18 cellular contexts compared by ENCODE assay signal in the genomic region with DNA sequence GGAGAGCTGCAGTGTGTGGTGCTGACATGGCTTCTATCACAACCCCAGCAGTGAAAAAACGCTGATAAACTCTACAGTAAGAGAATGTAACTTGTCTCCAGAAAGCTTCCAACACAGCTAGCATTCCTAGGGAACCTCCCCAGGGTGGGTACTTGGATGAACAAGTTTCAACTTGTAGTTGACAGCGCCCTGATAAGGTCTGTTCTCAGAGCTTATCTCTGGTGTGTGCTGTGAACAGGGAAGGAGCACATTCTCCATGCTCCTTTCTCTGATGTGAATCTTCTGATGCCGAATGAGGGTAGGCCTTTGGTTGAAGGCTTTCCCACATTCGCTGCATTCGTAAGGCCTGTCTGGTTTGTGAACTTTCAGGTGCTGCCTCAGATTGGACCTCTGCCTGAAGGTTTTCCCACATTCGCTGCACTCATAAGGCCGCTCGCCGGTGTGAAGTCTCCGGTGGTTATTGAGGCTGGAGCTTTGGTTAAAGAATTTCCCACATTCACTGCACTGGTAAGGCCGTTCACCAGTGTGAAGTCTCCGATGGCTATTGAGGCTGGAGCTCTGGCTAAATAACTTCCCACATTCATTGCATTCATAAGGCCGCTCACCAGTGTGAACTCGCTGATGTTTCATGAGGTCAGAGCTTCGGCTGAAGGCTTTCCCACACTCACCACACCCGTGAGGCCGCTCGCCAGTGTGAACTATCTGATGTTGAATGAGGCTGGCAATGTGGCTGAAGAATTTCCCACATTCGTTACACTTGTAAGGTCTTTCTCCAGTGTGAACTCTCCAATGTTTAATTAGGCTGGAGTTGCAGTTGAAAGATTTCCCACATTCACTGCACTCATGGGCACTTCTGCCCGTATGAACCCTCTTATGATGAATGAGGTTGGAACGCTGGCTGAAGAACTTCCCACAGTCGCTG. TPM values are rescaled to one million over a fixed set of nuclear protein-coding genes. Genes with fewer than 3 reads are reported as not detected.
A peak's percentile ranks its signal among the peaks of the same experiment; 100 is the strongest.
DNase-seq lines count a peak whose midpoint lies in the region; TF ChIP-seq lines count a peak whose summit lies in the region.
"Had no signal": no experiment of that assay in that cellular context is flagged by ENCODE, and none has a peak within 500 bp of the region (broad histone marks: within the 10 kb centered on the region; RNA-seq: fewer than 3 reads in every experiment).

No MANE protein-coding gene starts in this region.

- 94 to 98% methylated on average over 22 of the region's 22 CpGs for WGBS in thyroid gland, 2 donors

- intact Hi-C loops in thyroid gland (cut with DNase I): no loop called here

- TF ChIP-seq CTCF in thyroid gland (IDR thresholded peaks at IDR 0.05) (no peak), nephron progenitor cell (IDR thresholded peaks at IDR 0.05) (no peak)

- H3K36me3 ChIP-seq in Karpas-422 (ENCODE audit: insufficient read depth, low read length) (peaks cover 42% of the 10 kb centered on the region), iPS-20b (ENCODE audit: insufficient read depth, low read depth, low read length) (peaks cover 33% of the 10 kb centered on the region), stomach smooth muscle (ENCODE audit: control insufficient read depth in 2 of 2, insufficient read depth in 2 of 2, low read length in 2 of 2) (peaks cover 35 to 39% of the 10 kb centered on the region in 2 donors), thyroid gland (peaks cover 31 to 34% of the 10 kb centered on the region in 2 donors)
- H3K36me3 ChIP-seq: SJCRH30 had no signal

- no peak overlapping the region for H2AFZ ChIP-seq in Karpas-422 (ENCODE audit: low read length)

- no peak overlapping the region for H3K9ac ChIP-seq in Karpas-422 (ENCODE audit: low read length)
- H3K9ac ChIP-seq in iPS-20b (ENCODE audit: low read depth, low read length): no peak overlapping the region
- H3K9ac ChIP-seq in stomach smooth muscle (ENCODE audit: low read length in 2 of 2): no peak overlapping the region

- H3K4me2 ChIP-seq in Karpas-422 (ENCODE audit: low read depth, low read length, poor library complexity, severe bottlenecking): no peak overlapping the region

- peaks cover 5% of the 10 kb centered on the region for H3K4me1 Mint-ChIP-seq in nephron progenitor cell

- no peaks in the 10 kb centered on the region for H4K20me1 ChIP-seq in Karpas-422 (ENCODE audit: insufficient read depth, low read depth, low read length)

- H3K27ac ChIP-seq in Karpas-422 (ENCODE audit: low read length): no peak overlapping the region
- H3K27ac ChIP-seq in iPS-20b (ENCODE audit: low read length): no peak overlapping the region
- H3K27ac ChIP-seq in stomach smooth muscle (ENCODE audit: low read length): no peak overlapping the region
- H3K27ac ChIP-seq in thyroid gland: no peak overlapping the region
- H3K27ac ChIP-seq: 22Rv1, RWPE1, SJCRH30 had no signal

- no peak overlapping the region for H3K27ac Mint-ChIP-seq in nephron progenitor cell
- H3K27ac Mint-ChIP-seq: CD14-positive monocyte had no signal

- H3K27me3 Mint-ChIP-seq in nephron progenitor cell (ENCODE audit: low read depth, poor library complexity): peaks cover 15% of the 10 kb centered on the region

- H3K4me3 ChIP-seq in Karpas-422 (ENCODE audit: low read length) (peak overlapping the region; percentile 25; the same call in 1 of the 2 replicates), iPS-20b (ENCODE audit: low read length) (peak overlapping the region; percentile 25; the same call in 1 of the 2 replicates), stomach smooth muscle (ENCODE audit: low read length in 2 of 2) (peak overlapping the region; percentile 15 to 38), thyroid gland (replicated peaks in 1 of 3) (no peak overlapping the region)
- H3K4me3 ChIP-seq: SJCRH30 had no signal

- H3K27me3 ChIP-seq in Karpas-422 (ENCODE audit: low read length) (no peaks in the 10 kb centered on the region), iPS-20b (ENCODE audit: insufficient read depth, low read length) (peaks cover 9% of the 10 kb centered on the region), stomach smooth muscle (ENCODE audit: control insufficient read depth in 1 of 2, insufficient read depth in 2 of 2, low read length in 2 of 2) (no peaks in the 10 kb centered on the region), thyroid gland (no peaks in the 10 kb centered on the region)
- H3K27me3 ChIP-seq: SJCRH30 had no signal

- peaks cover 97% of the 10 kb centered on the region for H3K9me3 Mint-ChIP-seq in nephron progenitor cell

- H3K9me3 ChIP-seq in Karpas-422 (ENCODE audit: low read length): peaks cover 45% of the 10 kb centered on the region
- H3K9me3 ChIP-seq in iPS-20b (ENCODE audit: insufficient read depth, low read depth, low read length): peaks cover 63% of the 10 kb centered on the region
- H3K9me3 ChIP-seq in stomach smooth muscle (ENCODE audit: control insufficient read depth in 2 of 2, low read length in 2 of 2): peaks cover 37 to 53% of the 10 kb centered on the region in 2 donors
- H3K9me3 ChIP-seq in thyroid gland: no peaks in the 10 kb centered on the region
- H3K9me3 ChIP-seq: SJCRH30 had no signal

- H3K9me2 ChIP-seq in Karpas-422 (replicated peaks; ENCODE audit: insufficient read depth, low read length): no peaks in the 10 kb centered on the region

- no peak overlapping the region for H3K4me3 Mint-ChIP-seq in nephron progenitor cell
- H3K4me3 Mint-ChIP-seq: CD14-positive monocyte had no signal

- peaks cover 18% of the 10 kb centered on the region for H3K79me2 ChIP-seq in Karpas-422 (ENCODE audit: low read length)

- peaks cover 97% of the 10 kb centered on the region for H3K36me3 Mint-ChIP-seq in nephron progenitor cell (ENCODE audit: low read depth)

- DNase-seq in DMS53 (lab: John Stamatoyannopoulos, UW) (peak; percentile 33), DMS53 treated with DMSO at 0.1 percent for 48 hours (lab: John Stamatoyannopoulos, UW; ENCODE audit: unreplicated experiment) (no peak), Karpas-422 (no peak), thyroid gland (no peak), NCI-H1436 (lab: John Stamatoyannopoulos, UW) (no peak), nephron progenitor cell (no peak)
- DNase-seq: GF-D8, H7, NCI-H146, NCI-H2227 treated with DMSO at 0.1 percent for 48 hours, NCI-H526, OCI-M1, SJCRH30 had no signal

- no peak for TF ChIP-seq POLR2A in thyroid gland (IDR thresholded peaks at IDR 0.05)

- H3K4me1 ChIP-seq in Karpas-422 (ENCODE audit: low read length): peaks cover 13% of the 10 kb centered on the region
- no peaks in the 10 kb centered on the region; the same call in 1 of the 2 replicates for H3K4me1 ChIP-seq in iPS-20b (ENCODE audit: insufficient read depth, low read length)
- peaks cover 14% of the 10 kb centered on the region for H3K4me1 ChIP-seq in stomach smooth muscle (ENCODE audit: control insufficient read depth, insufficient read depth, low read length)
- H3K4me1 ChIP-seq in thyroid gland: peaks cover 11 to 14% of the 10 kb centered on the region in 2 donors

RNA-seq across cellular contexts. Expression of gene ZNF792, which starts 5.9 kb away (rescaled TPM):
- total RNA-seq in Karpas-422 (2014; rRNA removed; shearing (Covaris generic); ENCODE audit: low replicate concordance): 11.4 and 12.8 TPM in 2 replicates
- total RNA-seq in thyroid gland: 10 to 100 TPM in 1 of 4 donors, 1 to 10 TPM in 3; 7.5 to 13.2 (median 9.3) TPM

RNA-seq across cellular contexts. Expression of gene ZNF30, which starts 31.4 kb away (rescaled TPM):
- total RNA-seq in Karpas-422 (2014; rRNA removed; shearing (Covaris generic); ENCODE audit: low replicate concordance): 6.3 and 8.5 TPM in 2 replicates
- 1 to 10 TPM; 2.4 to 5.6 (median 3.1) TPM for total RNA-seq in thyroid gland

RNA-seq across cellular contexts. Expression of gene GRAMD1A, which starts 42.0 kb away (rescaled TPM):
- 45.2 and 76.4 TPM in 2 replicates for total RNA-seq in Karpas-422 (2014; rRNA removed; shearing (Covaris generic); ENCODE audit: low replicate concordance)
- 10 to 100 TPM; 33.4 to 57.5 (median 47.0) TPM for total RNA-seq in thyroid gland

Comparison
In these comparisons a context has a peak if more than half of its experiments do, and no peak if none do; other contexts are left out.
1. H3K4me3 ChIP-seq: peak in Karpas-422 (single experiment), iPS-20b (single experiment) and stomach smooth muscle (2 of 2); none in thyroid gland (0 of 3).